Comparison of ENCODE assay signal across 24 cellular contexts in genomic region chr9:135358161-135358940, GRCh38.
DNase-seq lines count a peak whose midpoint lies in the region; ATAC-seq, FAIRE-seq and TF ChIP-seq lines count a peak whose summit lies in the region.
"Had no signal": no experiment of that assay in that cellular context is flagged by ENCODE, and none has a peak within 500 bp of the region (broad histone marks: within the 10 kb centered on the region; RNA-seq: fewer than 3 reads in every experiment).

No MANE protein-coding gene starts in this region.

- H2BK12ac ChIP-seq in H1 (ENCODE audit: low read depth, low read length), result no peak overlapping the region

- 0 out of 2 replicates have a peak overlapping the region, but pooled peaks have one; percentile 52 for H2BK5ac ChIP-seq in H1 (ENCODE audit: low read depth, low read length)

- no peak overlapping the region for H3K4ac ChIP-seq in H1 (replicated peaks; ENCODE audit: insufficient read length, low read depth, low read length)

- no peaks in the 10 kb centered on the region for H3K36me3 Mint-ChIP-seq in activated naive CD8-positive, alpha-beta T cell
- H3K36me3 Mint-ChIP-seq in activated naive CD8-positive, alpha-beta T cell treated with anti-CD3 and anti-CD28 coated beads, Interleukin-2, amount 50 U/mL, for 24 hours (ENCODE audit: low read depth), result no peaks in the 10 kb centered on the region
- H3K36me3 Mint-ChIP-seq in neural progenitor cell, result no peaks in the 10 kb centered on the region
- H3K36me3 Mint-ChIP-seq: CD4-positive, CD25-positive, alpha-beta regulatory T cell; CD8-positive, alpha-beta memory T cell had no signal

- H2BK20ac ChIP-seq in H1 (ENCODE audit: low read length), result no peak overlapping the region

- H2BK120ac ChIP-seq in H1 (replicated peaks; ENCODE audit: low read depth, low read length), result no peak overlapping the region

- no peak for TF ChIP-seq CTCF in H1 (IDR thresholded peaks at IDR 0.05; ENCODE audit: control extremely low read depth in 1 of 3, insufficient read depth in 1 of 3, low read depth in 1 of 3, low read length in 3 of 3)
- no peak for TF ChIP-seq CTCF in neural progenitor cell (IDR thresholded peaks at IDR 0.05)

- H3K9me3 ChIP-seq in H1 (ENCODE audit: insufficient read depth in 2 of 2, low read depth in 1 of 2, low read length in 1 of 2) (no peaks in the 10 kb centered on the region), neural progenitor cell (ENCODE audit: low read depth) (no peaks in the 10 kb centered on the region)

- no peaks in the 10 kb centered on the region for H3F3A ChIP-seq in neural progenitor cell (ENCODE audit: low read depth)

- no peak overlapping the region for H4K91ac ChIP-seq in H1 (replicated peaks; ENCODE audit: insufficient read length, low read length)

- no peak overlapping the region for H3K18ac ChIP-seq in H1 (ENCODE audit: extremely low read depth, low read length)

- POLR2A ChIA-PET in H1 (lab: Charles Lee; ENCODE audit: partially characterized antibody), result no interaction called here

- H3K9ac ChIP-seq in H1 (replicated peaks in 1 of 4; ENCODE audit: extremely low read depth in 1 of 4, low read depth in 3 of 4, low read length in 3 of 4) (no peak overlapping the region), neural progenitor cell (no peak overlapping the region)

- no peaks in the 10 kb centered on the region for H3K4me1 Mint-ChIP-seq in activated naive CD8-positive, alpha-beta T cell (ENCODE audit: low read depth)
- no peaks in the 10 kb centered on the region for H3K4me1 Mint-ChIP-seq in activated naive CD8-positive, alpha-beta T cell treated with anti-CD3 and anti-CD28 coated beads, Interleukin-2, amount 50 U/mL, for 24 hours
- peaks cover 11% of the 10 kb centered on the region for H3K4me1 Mint-ChIP-seq in neural progenitor cell
- H3K4me1 Mint-ChIP-seq: CD8-positive, alpha-beta memory T cell had no signal

- CTCF ChIA-PET in H1 (lab: Charles Lee; ENCODE audit: partially characterized antibody), result interaction anchor here (1.3 to 2.3 kb wide), 3 partner anchors 13 to 77 kb away, joined by 4 to 8 read pairs (median 6); no protein-coding TSS in a partner anchor

- H3K4me1 ChIP-seq in H1 (replicated peaks in 1 of 4; ENCODE audit: control insufficient read depth in 3 of 4, insufficient read depth in 4 of 4, low read length in 3 of 4) (peaks cover 0 to 2% (median 0%) of the 10 kb centered on the region in 4 experiments; a peak in 2 of 7 replicates), neural progenitor cell (no peaks in the 10 kb centered on the region)
- H3K4me1 ChIP-seq: Caco-2 had no signal

- peak overlapping the region; percentile 28 for H3K27ac Mint-ChIP-seq in activated naive CD8-positive, alpha-beta T cell
- H3K27ac Mint-ChIP-seq in activated naive CD8-positive, alpha-beta T cell treated with anti-CD3 and anti-CD28 coated beads, Interleukin-2, amount 50 U/mL, for 24 hours, result no peak overlapping the region
- H3K27ac Mint-ChIP-seq in neural progenitor cell, result peak overlapping the region; percentile 7
- H3K27ac Mint-ChIP-seq: CD4-positive, CD25-positive, alpha-beta regulatory T cell; GM23338; HFFc6; IgD-negative memory B cell had no signal

- 88% methylated on average over 25 of the region's 29 CpGs; no CpG with 5 or more reads in 1 of the 2 experiments for WGBS in H1 (ENCODE audit: extremely low coverage in 1 of 2, insufficient coverage in 1 of 2, insufficient read length in 1 of 2, insufficient replicate concordance in 2 of 2, low coverage in 1 of 2, low lambda C conversion rate in 2 of 2, missing lambda C conversion rate in 1 of 2), 2 experiments

- no peak overlapping the region for H2AK5ac ChIP-seq in H1 (ENCODE audit: low read depth, low read length)

- H3K27me3 Mint-ChIP-seq in activated naive CD8-positive, alpha-beta T cell, result no peaks in the 10 kb centered on the region
- no peaks in the 10 kb centered on the region for H3K27me3 Mint-ChIP-seq in activated naive CD8-positive, alpha-beta T cell treated with anti-CD3 and anti-CD28 coated beads, Interleukin-2, amount 50 U/mL, for 24 hours
- no peaks in the 10 kb centered on the region for H3K27me3 Mint-ChIP-seq in neural progenitor cell (ENCODE audit: insufficient read depth, low read depth)

- no peaks in the 10 kb centered on the region; the same call in 1 of the 2 replicates for H3K79me1 ChIP-seq in H1 (ENCODE audit: low read depth, low read length)

- H3K36me3 ChIP-seq in H1 (ENCODE audit: control insufficient read depth in 2 of 4, insufficient read depth in 4 of 4, low read length in 3 of 4) (no peaks in the 10 kb centered on the region), neural progenitor cell (no peaks in the 10 kb centered on the region)
- H3K36me3 ChIP-seq: BE2C had no signal

- H4K8ac ChIP-seq in H1 (ENCODE audit: extremely low read depth, insufficient read depth, low read length), result peak overlapping the region; percentile 11; the same call in 1 of the 2 replicates

- no peak overlapping the region for H3K14ac ChIP-seq in H1 (ENCODE audit: insufficient read length)

- no peak for ATAC-seq in activated naive CD8-positive, alpha-beta T cell treated with anti-CD3 and anti-CD28 coated beads, Interleukin-2, amount 50 U/mL, for 24 hours
- ATAC-seq: GM23338, HCT116, HepG2 had no signal

- TF ChIP-seq RAD21 in H1 (IDR thresholded peaks at IDR 0.05 in 1 of 2, conservative IDR thresholded peaks at IDR 0.05 in 1 of 2; ENCODE audit: low read depth in 2 of 2, low read length in 2 of 2), result no peak

- no peak overlapping the region for H3K4me2 ChIP-seq in H1 (ENCODE audit: insufficient read depth in 1 of 2, low read depth in 2 of 2, low read length in 2 of 2)
- no peak overlapping the region for H3K4me2 ChIP-seq in neural progenitor cell
- H3K4me2 ChIP-seq: GM23338 had no signal

- no peak overlapping the region for H3K23ac ChIP-seq in H1 (ENCODE audit: insufficient read length)

- no peaks in the 10 kb centered on the region for H3K9me3 Mint-ChIP-seq in activated naive CD8-positive, alpha-beta T cell (ENCODE audit: low read depth)
- no peaks in the 10 kb centered on the region for H3K9me3 Mint-ChIP-seq in activated naive CD8-positive, alpha-beta T cell treated with anti-CD3 and anti-CD28 coated beads, Interleukin-2, amount 50 U/mL, for 24 hours
- no peaks in the 10 kb centered on the region for H3K9me3 Mint-ChIP-seq in neural progenitor cell
- H3K9me3 Mint-ChIP-seq: GM23338 had no signal

- H3K56ac ChIP-seq in H1 (replicated peaks; ENCODE audit: insufficient read length, low read depth, low read length), result no peak overlapping the region

- no peak overlapping the region for H2BK15ac ChIP-seq in H1 (ENCODE audit: low read length)

- H3K27ac ChIP-seq in H1 (ENCODE audit: low read depth, low read length) (no peak overlapping the region), neural progenitor cell (no peak overlapping the region), substantia nigra (ENCODE audit: low read depth, low read length, poor library complexity, severe bottlenecking) (no peak overlapping the region)

- no peak overlapping the region for H4K5ac ChIP-seq in H1 (ENCODE audit: insufficient read length, low read depth, low read length)

- H3K27me3 ChIP-seq in H1 (replicated peaks in 1 of 4; ENCODE audit: control insufficient read depth in 3 of 4, extremely low read depth in 1 of 4, insufficient read depth in 3 of 4, low read length in 3 of 4) (no peaks in the 10 kb centered on the region), neural progenitor cell (no peaks in the 10 kb centered on the region)
- H3K27me3 ChIP-seq: BE2C had no signal

- H3K79me2 ChIP-seq in H1 (ENCODE audit: control insufficient read depth in 1 of 2, insufficient read depth in 2 of 2, low read length in 2 of 2) (no peaks in the 10 kb centered on the region), neural progenitor cell (ENCODE audit: low read depth) (no peaks in the 10 kb centered on the region)

- peaks cover 7% of the 10 kb centered on the region; the same call in 1 of the 2 replicates for H3K23me2 ChIP-seq in H1 (ENCODE audit: low read depth, low read length)

- H4K20me1 ChIP-seq in H1 (replicated peaks in 1 of 2; ENCODE audit: control insufficient read depth in 1 of 2, insufficient read depth in 2 of 2, low read length in 2 of 2) (no peaks in the 10 kb centered on the region), neural progenitor cell (ENCODE audit: low read depth) (no peaks in the 10 kb centered on the region)

- no peak for TF ChIP-seq POLR2A in H1 (IDR thresholded peaks at IDR 0.05; ENCODE audit: control extremely low read depth in 1 of 2, low read depth in 2 of 2, low read length in 2 of 2)

- DNase-seq in activated naive CD8-positive, alpha-beta T cell treated with anti-CD3 and anti-CD28 coated beads, Interleukin-2, amount 50 U/mL, for 24 hours, result no peak
- DNase-seq in H1 (ENCODE audit: low read depth in 1 of 2, low spot score in 2 of 2) (no peak), left kidney (ENCODE audit: low read depth, low spot score) (peak; percentile 37), neural progenitor cell (ENCODE audit: low spot score) (no peak), occipital lobe (lab: John Stamatoyannopoulos, UW) (no peak), substantia nigra (lab: John Stamatoyannopoulos, UW) (no peak), COR-L47 (lab: John Stamatoyannopoulos, UW) (no peak)
- DNase-seq: ACHN; BE2C; C1 segment of cervical spinal cord; Caco-2; CD4-positive, CD25-positive, alpha-beta regulatory T cell; CD8-positive, alpha-beta memory T cell; DMS153; DMS79; GDM1; H7; HFFc6 had no signal

- H2AFZ ChIP-seq in H1 (ENCODE audit: low read length), result no peak overlapping the region
- H2AFZ ChIP-seq in neural progenitor cell (replicated peaks), result no peak overlapping the region
- H2AFZ ChIP-seq: GM23338 had no signal

- no peak overlapping the region for H3K4me3 Mint-ChIP-seq in activated naive CD8-positive, alpha-beta T cell
- no peak overlapping the region for H3K4me3 Mint-ChIP-seq in activated naive CD8-positive, alpha-beta T cell treated with anti-CD3 and anti-CD28 coated beads, Interleukin-2, amount 50 U/mL, for 24 hours
- H3K4me3 Mint-ChIP-seq in neural progenitor cell, result no peak overlapping the region
- H3K4me3 Mint-ChIP-seq: CD4-positive, CD25-positive, alpha-beta regulatory T cell; CD8-positive, alpha-beta memory T cell; GM23338; HFFc6; IgD-negative memory B cell had no signal

- FAIRE-seq in H1 (lab: Jason Lieb, UNC), result no peak
- FAIRE-seq: A204.1, HepG2 had no signal

- TF ChIP-seq EP300 in H1 (IDR thresholded peaks at IDR 0.05; ENCODE audit: borderline replicate concordance in 1 of 2, low read depth in 2 of 2, low read length in 2 of 2), result no peak

- H3K4me3 ChIP-seq in H1 (ENCODE audit: extremely low read depth in 1 of 4, insufficient read depth in 2 of 4, low read depth in 3 of 4, low read length in 4 of 4) (no peak overlapping the region), neural progenitor cell (no peak overlapping the region)
- H3K4me3 ChIP-seq: GM23338 had no signal

TF ChIP-seq in H1, 55 proteins besides CTCF, POLR2A, EP300 and RAD21 (continues in another document):
- TF ChIP-seq GTF2F1 (IDR thresholded peaks at IDR 0.05; ENCODE audit: borderline replicate concordance, low read depth, low read length), result no peak
- no peak for TF ChIP-seq SP2 (IDR thresholded peaks at IDR 0.05; ENCODE audit: low read length)
- no peak for TF ChIP-seq JUN (IDR thresholded peaks at IDR 0.05; ENCODE audit: low read depth, low read length)
- TF ChIP-seq EGR1 (IDR thresholded peaks at IDR 0.05; ENCODE audit: borderline replicate concordance, low read depth, low read length), result no peak
- no peak for TF ChIP-seq TBP (IDR thresholded peaks at IDR 0.05; ENCODE audit: low read depth, low read length)
